7 cellular contexts compared by ENCODE assay signal in the genomic region with DNA sequence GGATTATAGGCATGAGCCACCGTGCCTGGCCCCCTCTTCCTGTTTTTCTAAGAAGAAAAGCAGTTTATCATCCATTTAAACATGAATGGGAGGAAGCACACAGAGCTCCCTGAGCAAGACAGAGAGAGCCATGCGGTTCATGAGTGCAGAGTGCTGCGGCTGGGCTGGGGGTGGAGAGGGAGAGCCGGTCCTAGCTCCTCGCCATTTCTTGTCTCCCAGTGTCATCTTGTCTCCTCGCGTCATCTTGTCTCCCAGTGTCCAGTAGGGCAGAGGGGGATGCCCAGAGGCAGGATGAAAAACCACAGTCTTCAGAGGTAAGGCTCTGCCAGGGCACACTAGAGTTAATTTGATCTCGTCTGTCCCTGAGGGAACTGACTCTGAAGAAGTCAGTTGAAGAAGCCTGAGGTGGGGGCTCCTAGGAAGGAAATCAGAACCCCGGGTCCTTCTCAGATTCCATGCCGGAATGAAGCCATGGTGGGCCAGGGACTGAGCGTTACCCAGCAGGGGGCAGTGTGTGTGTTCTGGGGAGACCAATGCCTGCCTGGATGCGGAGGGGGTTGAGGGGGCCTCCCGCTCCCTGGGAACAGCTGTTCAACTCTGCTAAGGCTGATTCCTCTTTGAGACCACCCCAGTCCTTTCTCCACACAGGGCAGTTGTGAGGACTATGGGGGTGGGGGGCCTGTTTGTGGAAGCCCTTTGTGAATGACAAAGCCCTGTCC. TPM values are rescaled to one million over a fixed set of nuclear protein-coding genes. Genes with fewer than 3 reads are reported as not detected.
DNase-seq lines count a peak whose midpoint lies in the region; ATAC-seq, FAIRE-seq and TF ChIP-seq lines count a peak whose summit lies in the region.
"Not testable (repeated sequence)": the region's sequence is repeated elsewhere in the genome, so short reads cannot be mapped to it uniquely, and the experiment has no call there.

No MANE protein-coding gene starts in this region.

- H3K4me2 ChIP-seq in DND-41 (ENCODE audit: insufficient read depth, low read length); OCI-LY1 (ENCODE audit: low read length); SU-DHL-6 (ENCODE audit: low read depth, low read length, poor library complexity, severe bottlenecking); endothelial cell of umbilical vein (ENCODE audit: insufficient read depth, low read length); neuronal stem cell (ENCODE audit: insufficient read depth, low read length, poor library complexity, severe bottlenecking): not testable (repeated sequence)
- peak overlapping the region; percentile 10 for H3K4me2 ChIP-seq in H9 (ENCODE audit: insufficient read depth, insufficient read length, low read length)

- ATAC-seq in DND-41 (ENCODE audit: insufficient read depth, low read depth), result not testable (repeated sequence)
- peak; percentile 31 for ATAC-seq in activated T-helper 17 cell treated with anti-CD3 and anti-CD28 coated beads, Interleukin-2, amount 50 U/mL, for 72 hours (replicated peaks)

- not testable (repeated sequence) for H2AK5ac ChIP-seq in H9 (ENCODE audit: insufficient read length, low read length); neuronal stem cell (ENCODE audit: low read depth, low read length)

- H3K4me3 ChIP-seq in DND-41 (ENCODE audit: low read depth in 1 of 2, low read length in 2 of 2); OCI-LY1 (ENCODE audit: low read depth, low read length, poor library complexity, severe bottlenecking); SU-DHL-6 (ENCODE audit: insufficient read depth, low read length, poor library complexity, severe bottlenecking); endothelial cell of umbilical vein (replicated peaks in 1 of 3; ENCODE audit: insufficient read depth in 1 of 3, low read depth in 1 of 3, low read length in 3 of 3); neuronal stem cell (ENCODE audit: low read length in 2 of 2): not testable (repeated sequence)

- peaks cover 0 to 11% (median 1%) of the 10 kb centered on the region in 3 experiments; a peak in 3 of 7 replicates for H3K36me3 Mint-ChIP-seq in H9 (ENCODE audit: insufficient read depth in 1 of 3, low read depth in 3 of 3)
- H3K36me3 Mint-ChIP-seq in activated T-helper 17 cell treated with anti-CD3 and anti-CD28 coated beads, Interleukin-2, amount 50 U/mL, for 72 hours (ENCODE audit: low read depth), result not testable (repeated sequence)

- not testable (repeated sequence) for H3K27ac ChIP-seq in DND-41 (ENCODE audit: low read length); H9 (ENCODE audit: insufficient read length, low read depth, low read length); OCI-LY1 (ENCODE audit: low read depth, low read length, poor library complexity, severe bottlenecking); SU-DHL-6 (ENCODE audit: low read depth, low read length); endothelial cell of umbilical vein (ENCODE audit: insufficient read depth, low read depth, low read length); neuronal stem cell (replicated peaks; ENCODE audit: low read length)

- H3K4me1 Mint-ChIP-seq in H9, result peaks cover 32 to 41% of the 10 kb centered on the region in 2 experiments
- H3K4me1 Mint-ChIP-seq in activated T-helper 17 cell treated with anti-CD3 and anti-CD28 coated beads, Interleukin-2, amount 50 U/mL, for 72 hours, result peaks cover 18% of the 10 kb centered on the region

- not testable (repeated sequence) for H2BK15ac ChIP-seq in H9 (ENCODE audit: low read depth, low read length); neuronal stem cell (ENCODE audit: low read length)

- dilution Hi-C loops in endothelial cell of umbilical vein (cut with MboI; ENCODE audit: extremely low pct_ligation_motif_present, low sequenced_read_pairs), result not testable (repeated sequence)

- not testable (repeated sequence) for BruUV-seq in endothelial cell of umbilical vein (replicated peaks; lab: Mats Ljungman, UMichigan)

- H3K56ac ChIP-seq in H9 (ENCODE audit: insufficient read length, low read depth, low read length), result not testable (repeated sequence)

- H2BK5ac ChIP-seq in H9 (ENCODE audit: insufficient read length, low read length); neuronal stem cell (ENCODE audit: low read length): not testable (repeated sequence)

- not testable (repeated sequence) for H3K9ac ChIP-seq in DND-41 (ENCODE audit: low read depth, low read length); H9 (ENCODE audit: extremely low read depth, insufficient read length, low read length); OCI-LY1 (ENCODE audit: low read length); SU-DHL-6 (ENCODE audit: low read length); endothelial cell of umbilical vein (replicated peaks; ENCODE audit: extremely low read depth, insufficient read depth, low read length); neuronal stem cell (ENCODE audit: low read depth, low read length, poor library complexity)

- H3K9me3 ChIP-seq in DND-41 (ENCODE audit: insufficient read depth, low read length, severe bottlenecking); H9 (ENCODE audit: control insufficient read depth, low read depth, low read length); OCI-LY1 (ENCODE audit: low read length); SU-DHL-6 (ENCODE audit: insufficient read depth, low read length); endothelial cell of umbilical vein (replicated peaks; ENCODE audit: control insufficient read depth, insufficient read depth, low read length); neuronal stem cell (replicated peaks in 1 of 2; ENCODE audit: control insufficient read depth in 2 of 2, insufficient read depth in 1 of 2, low read depth in 1 of 2, low read length in 2 of 2): not testable (repeated sequence)

- H3K4me1 ChIP-seq in DND-41 (ENCODE audit: insufficient read depth, low read length), result peaks cover 23% of the 10 kb centered on the region
- not testable (repeated sequence) for H3K4me1 ChIP-seq in H9 (ENCODE audit: insufficient read depth, low read length); OCI-LY1 (ENCODE audit: insufficient read depth, low read length, severe bottlenecking); endothelial cell of umbilical vein (ENCODE audit: control insufficient read depth, extremely low read depth, insufficient read depth, low read length); neuronal stem cell (ENCODE audit: control insufficient read depth in 2 of 2, insufficient read depth in 1 of 2, low read depth in 1 of 2, low read length in 2 of 2)

- not testable (repeated sequence) for H3K79me2 ChIP-seq in DND-41 (ENCODE audit: insufficient read depth, low read length); H9 (ENCODE audit: insufficient read depth, low read length); OCI-LY1 (ENCODE audit: insufficient read depth, low read length); SU-DHL-6 (ENCODE audit: insufficient read depth, low read length); endothelial cell of umbilical vein (ENCODE audit: control insufficient read depth, insufficient read depth, low read length)

- CTCF ChIA-PET in endothelial cell of umbilical vein (lab: Charles Lee), result not testable (repeated sequence)

- H4K20me1 ChIP-seq in DND-41 (ENCODE audit: insufficient read depth, low read length); H9 (ENCODE audit: control insufficient read depth, insufficient read depth, insufficient read length); OCI-LY1 (ENCODE audit: insufficient read depth, low read length); SU-DHL-6 (ENCODE audit: low read depth, low read length); endothelial cell of umbilical vein (replicated peaks; ENCODE audit: control insufficient read depth, extremely low read depth, insufficient read depth, low read length): not testable (repeated sequence)

- peak overlapping the region in 1 of 3 experiments; percentile 80; a peak in 2 of 7 replicates for H3K27ac Mint-ChIP-seq in H9
- H3K27ac Mint-ChIP-seq in activated T-helper 17 cell treated with anti-CD3 and anti-CD28 coated beads, Interleukin-2, amount 50 U/mL, for 72 hours, result peak overlapping the region; percentile 61

- DNase-seq in DND-41; H9; endothelial cell of umbilical vein (ENCODE audit: low read depth, low spot score); neuronal stem cell (ENCODE audit: low spot score): not testable (repeated sequence)

- H2BK20ac ChIP-seq in H9 (ENCODE audit: low read depth, low read length, poor library complexity, severe bottlenecking), result peak overlapping the region; percentile 78

- not testable (repeated sequence) for TF ChIP-seq POLR2A in endothelial cell of umbilical vein (IDR thresholded peaks at IDR 0.05; ENCODE audit: low read depth, low read length)

- H3K27me3 ChIP-seq in DND-41 (ENCODE audit: insufficient read depth, low read length, poor library complexity); H9 (ENCODE audit: insufficient read depth, low read length); OCI-LY1 (ENCODE audit: insufficient read depth, low read length); SU-DHL-6 (ENCODE audit: low read length); endothelial cell of umbilical vein (ENCODE audit: control insufficient read depth in 2 of 2, insufficient read depth in 2 of 2, low read length in 2 of 2): not testable (repeated sequence)
- H3K27me3 ChIP-seq in neuronal stem cell (ENCODE audit: control insufficient read depth in 3 of 3, insufficient read depth in 3 of 3, low read depth in 1 of 3, low read length in 3 of 3), result peaks cover 0 to 13% (median 0%) of the 10 kb centered on the region in 3 experiments

- H3K9me1 ChIP-seq in endothelial cell of umbilical vein (replicated peaks; ENCODE audit: control insufficient read depth, extremely low read depth, insufficient read depth, low read length), result not testable (repeated sequence)

- not testable (repeated sequence) for H3K9me2 ChIP-seq in OCI-LY1 (ENCODE audit: low read depth, low read length); SU-DHL-6 (replicated peaks; ENCODE audit: insufficient read depth, low read length)

- no CpG with 5 or more reads among the region's 13 CpGs for WGBS in H9 (ENCODE audit: extremely low coverage, insufficient read length, low lambda C conversion rate)
- WGBS in neuronal stem cell (ENCODE audit: extremely low coverage in 2 of 2, insufficient read length in 2 of 2, insufficient replicate concordance in 1 of 2), 2 donors, result no CpG with 5 or more reads among the region's 13 CpGs

- H4K8ac ChIP-seq in H9 (replicated peaks; ENCODE audit: insufficient read length, low read depth, low read length); neuronal stem cell (ENCODE audit: low read depth, low read length): not testable (repeated sequence)

- POLR2A ChIA-PET in endothelial cell of umbilical vein (lab: Charles Lee), result not testable (repeated sequence)

- H3T11ph ChIP-seq in H9 (ENCODE audit: low read length), result not testable (repeated sequence)

- peak overlapping the region in 1 of 2 experiments; percentile 50; a peak in 3 of 5 replicates for H3K4me3 Mint-ChIP-seq in H9
- H3K4me3 Mint-ChIP-seq in activated T-helper 17 cell treated with anti-CD3 and anti-CD28 coated beads, Interleukin-2, amount 50 U/mL, for 72 hours, result peak overlapping the region; percentile 23

- not testable (repeated sequence) for H3K23ac ChIP-seq in H9 (ENCODE audit: insufficient read length, low read depth, low read length); neuronal stem cell (ENCODE audit: low read depth, low read length, poor library complexity)

- H2BK12ac ChIP-seq in H9 (ENCODE audit: insufficient read length, low read depth, low read length); neuronal stem cell (ENCODE audit: low read length): not testable (repeated sequence)

- H2AFZ ChIP-seq in DND-41 (ENCODE audit: low read depth, low read length); H9 (ENCODE audit: low read length); OCI-LY1 (ENCODE audit: low read length); SU-DHL-6 (ENCODE audit: low read depth, low read length, severe bottlenecking): not testable (repeated sequence)
- H2AFZ ChIP-seq in endothelial cell of umbilical vein (ENCODE audit: low read depth, low read length) (peak overlapping the region; percentile 41), neuronal stem cell (ENCODE audit: low read length) (peak overlapping the region; percentile 43)

- not testable (repeated sequence) for H3K23me2 ChIP-seq in H9 (ENCODE audit: insufficient read length, low read depth, low read length, poor library complexity, severe bottlenecking)

- not testable (repeated sequence) for H4K5ac ChIP-seq in H9 (ENCODE audit: insufficient read length, low read depth, low read length)

- not testable (repeated sequence) for H3K36me3 ChIP-seq in DND-41 (ENCODE audit: insufficient read depth, low read length); OCI-LY1 (ENCODE audit: insufficient read depth, low read length); SU-DHL-6 (ENCODE audit: low read length); endothelial cell of umbilical vein (ENCODE audit: control insufficient read depth in 2 of 2, extremely low read depth in 1 of 2, insufficient read depth in 2 of 2, low read length in 2 of 2); neuronal stem cell (replicated peaks in 1 of 2; ENCODE audit: control insufficient read depth in 2 of 2, insufficient read depth in 2 of 2, low read length in 2 of 2)

- TF ChIP-seq CTCF in DND-41 (IDR thresholded peaks at IDR 0.05; ENCODE audit: borderline replicate concordance, extremely low read depth, low read length, poor library complexity, severe bottlenecking) (peak; percentile 26), H9 (conservative IDR thresholded peaks at IDR 0.05) (peak; percentile 38; the same call in 1 of the 3 replicates), OCI-LY1 (IDR thresholded peaks at IDR 0.05; ENCODE audit: low read length) (peak; percentile 40; the same call in 1 of the 2 replicates), SU-DHL-6 (IDR thresholded peaks at IDR 0.05; ENCODE audit: insufficient read depth, low read length, poor library complexity, severe bottlenecking) (peak; percentile 21)
- TF ChIP-seq CTCF in endothelial cell of umbilical vein (IDR thresholded peaks at IDR 0.05; ENCODE audit: extremely low read depth in 1 of 2, insufficient read depth in 1 of 2, low read depth in 1 of 2, low read length in 2 of 2), result not testable (repeated sequence)

- not testable (repeated sequence) for H3K4ac ChIP-seq in H9 (ENCODE audit: low read depth, low read length); neuronal stem cell (ENCODE audit: low read length)

- intact Hi-C loops in endothelial cell of umbilical vein (cut with micrococcal nuclease), result not testable (repeated sequence)

- not testable (repeated sequence) for H3K79me1 ChIP-seq in H9 (ENCODE audit: insufficient read depth, low read depth, low read length, poor library complexity, severe bottlenecking); neuronal stem cell (ENCODE audit: low read depth, low read length)

- H4K91ac ChIP-seq in H9 (ENCODE audit: insufficient read length, low read depth, low read length); neuronal stem cell (ENCODE audit: low read depth, low read length, poor library complexity): not testable (repeated sequence)

- not testable (repeated sequence) for H2BK120ac ChIP-seq in H9 (ENCODE audit: low read depth, low read length, poor library complexity, severe bottlenecking); neuronal stem cell (ENCODE audit: low read depth, low read length)

- H3K9me3 Mint-ChIP-seq in H9; activated T-helper 17 cell treated with anti-CD3 and anti-CD28 coated beads, Interleukin-2, amount 50 U/mL, for 72 hours: not testable (repeated sequence)

- not testable (repeated sequence) for H3K18ac ChIP-seq in H9 (ENCODE audit: insufficient read length, low read depth, low read length); neuronal stem cell (ENCODE audit: low read length)

- H3F3A ChIP-seq in OCI-LY1 (ENCODE audit: insufficient read depth, low read length); SU-DHL-6 (ENCODE audit: insufficient read depth): not testable (repeated sequence)

- FAIRE-seq in endothelial cell of umbilical vein (lab: Jason Lieb, UNC), result not testable (repeated sequence)

- H3K27me3 Mint-ChIP-seq in H9 (ENCODE audit: low read depth), result peaks cover 62% of the 10 kb centered on the region
- not testable (repeated sequence) for H3K27me3 Mint-ChIP-seq in activated T-helper 17 cell treated with anti-CD3 and anti-CD28 coated beads, Interleukin-2, amount 50 U/mL, for 72 hours

- not testable (repeated sequence) for H3K14ac ChIP-seq in H9 (ENCODE audit: insufficient read depth, low read length); neuronal stem cell (ENCODE audit: low read length)

RNA-seq across cellular contexts. Expression of a gene that starts 6.0 kb away (rescaled TPM):
- 9.1 and 10.2 TPM in 2 replicates for total RNA-seq in H9 (2021)
- total RNA-seq in activated T-helper 17 cell treated with anti-CD3 and anti-CD28 coated beads, Interleukin-2, amount 50 U/mL, for 72 hours, result 10 to 100 TPM in 1 of 2 donors, 1 to 10 TPM in 1; 9.9 to 17.0 TPM
- total RNA-seq in endothelial cell of umbilical vein, result 6.7 and 7.2 TPM in 2 replicates
- 0.67 and 0.88 TPM in 2 replicates for polyA plus RNA-seq in endothelial cell of umbilical vein
- polyA plus RNA-seq in endothelial cell of umbilical vein (2011; cell fraction: cytosol; rRNA removed), result 1.3 TPM in 2 replicates
- polyA plus RNA-seq in endothelial cell of umbilical vein (2011; cell fraction: nucleus; rRNA removed), result 3.6 and 5.0 TPM in 2 replicates
- polyA plus RNA-seq in endothelial cell of umbilical vein (2012), result 2.5 and 2.7 TPM in 2 replicates
- 6.0 and 7.7 TPM in 2 replicates for polyA minus RNA-seq in endothelial cell of umbilical vein
- 4.9 TPM for polyA minus RNA-seq in endothelial cell of umbilical vein (2011; cell fraction: cytosol; rRNA and poly(A)+ RNA removed)
- 8.8 and 12.5 TPM in 2 replicates for polyA minus RNA-seq in endothelial cell of umbilical vein (2011; cell fraction: nucleus; rRNA and poly(A)+ RNA removed)
- polyA plus RNA-seq in neuronal stem cell (2013, experiment 1 of 2), result 6.9 TPM
- polyA plus RNA-seq in neuronal stem cell (2013, experiment 2 of 2), result 6.8 TPM
